ENCODE assay signal across 27 cellular contexts in the genomic region with DNA sequence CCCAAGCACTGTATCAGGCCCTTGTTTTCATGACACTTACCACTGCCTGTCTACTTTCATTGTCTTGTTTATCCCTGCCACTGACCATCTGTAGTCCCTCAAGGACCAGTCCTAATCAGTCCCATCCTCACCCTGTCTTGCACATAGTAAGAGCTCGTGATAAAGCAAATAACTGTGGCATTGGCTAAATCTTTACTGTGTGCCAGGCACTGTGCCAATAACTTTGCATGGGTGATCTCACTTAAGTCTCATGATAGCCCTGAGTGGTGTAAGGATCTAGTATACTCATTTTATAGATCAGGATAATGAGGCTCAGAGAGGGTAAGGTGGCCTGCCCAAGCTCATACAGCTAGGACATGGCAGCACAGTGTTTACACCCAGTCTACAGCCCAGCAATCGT. TPM values are rescaled to one million over a fixed set of nuclear protein-coding genes. Genes with fewer than 3 reads are reported as not detected.
DNase-seq lines count a peak whose midpoint lies in the region; ATAC-seq and TF ChIP-seq lines count a peak whose summit lies in the region.
"Had no signal": no experiment of that assay in that cellular context is flagged by ENCODE, and none has a peak within 500 bp of the region (broad histone marks: within the 10 kb centered on the region; RNA-seq: fewer than 3 reads in every experiment).

No MANE protein-coding gene starts in this region.

- no peak for TF ChIP-seq CTCF in mucosa of descending colon (IDR thresholded peaks at IDR 0.05)

- intact Hi-C loops in mucosa of descending colon (cut with DNase I, micrococcal nuclease): no loop called here

- ATAC-seq in mucosa of descending colon: peak; percentile 41
- ATAC-seq in HG02973 (IDR thresholded peaks at IDR 0.05; ENCODE audit: unreplicated experiment): no peak
- ATAC-seq: gastroesophageal sphincter, WTC11 had no signal

- peaks cover 65% of the 10 kb centered on the region for H3K4me1 ChIP-seq in mucosa of descending colon (ENCODE audit: low read depth)
- H3K4me1 ChIP-seq: breast epithelium, gastroesophageal sphincter, prostate gland had no signal

- no peak overlapping the region for H3K4me3 ChIP-seq in mucosa of descending colon
- H3K4me3 ChIP-seq: breast epithelium, gastroesophageal sphincter, lung, prostate gland, suprapubic skin had no signal

- H3K36me3 ChIP-seq in mucosa of descending colon (ENCODE audit: low read depth): no peaks in the 10 kb centered on the region
- H3K36me3 ChIP-seq: breast epithelium, gastroesophageal sphincter, prostate gland, suprapubic skin had no signal

- H3K9me3 ChIP-seq in mucosa of descending colon: no peaks in the 10 kb centered on the region
- H3K9me3 ChIP-seq: breast epithelium, gastroesophageal sphincter, prostate gland, SK-N-SH, suprapubic skin had no signal

- peak; percentile 46 for DNase-seq in EH (ENCODE audit: low read depth)
- peak; percentile 79 for DNase-seq in amniotic epithelial cell (ENCODE audit: low read depth)
- DNase-seq in fibroblast of gingiva (ENCODE audit: low read depth): peak; percentile 53
- DNase-seq in mucosa of descending colon: no peak
- no peak for DNase-seq in HuH-7 (ENCODE audit: low spot score)
- DNase-seq in activated naive CD4-positive, alpha-beta T cell treated with Interleukin-2 at 50 U/mL for 16 hours: no peak
- no peak for DNase-seq in activated naive CD4-positive, alpha-beta T cell (lab: John Stamatoyannopoulos, UW)
- DNase-seq: activated CD4-positive, alpha-beta T cell treated with anti-CD3 and anti-CD28 coated beads, Interleukin-2, amount 50 U/mL, for 48 hours; activated CD8-positive, alpha-beta memory T cell treated with anti-CD3 and anti-CD28 coated beads, Interleukin-2, amount 50 U/mL, for 48 hours; COR-L47; GOT3; KBM-7; NCI-H1436 treated with DMSO at 0.1 percent for 48 hours; NCI-H510A treated with DMSO at 0.1 percent for 48 hours; RPMI8226; SK-N-SH had no signal

RNA-seq across cellular contexts. Expression of a gene that starts 5.6 kb away (rescaled TPM):
- total RNA-seq in mucosa of descending colon: 100 to 1,000 TPM; 140 to 306 (median 302) TPM
- total RNA-seq: A172; activated T-helper 2 cell treated with anti-CD3 and anti-CD28 coated beads, Interferon-gamma antibody, Interleukin-2, Interleukin-4, amounts not matched to agents 10 μg/mL and 5 μg/mL and 100 μg/mL, durations not matched to agents 14 hours and 24 hours and 36 hours; gastroesophageal sphincter; T-helper 2 cell treated with Interferon-gamma antibody and Interleukin-4, amounts not matched to agents 100 ng/mL and 5 ng/mL, for 36 hours had no signal

RNA-seq across cellular contexts. Expression of a gene that starts 16.5 kb away (rescaled TPM):
- total RNA-seq in mucosa of descending colon: 10 to 100 TPM; 13.9 to 61.5 (median 27.1) TPM

RNA-seq across cellular contexts. Expression of a gene that starts 17.7 kb away (rescaled TPM):
- 10 to 100 TPM; 15.2 to 26.4 (median 18.9) TPM for total RNA-seq in mucosa of descending colon
- total RNA-seq: A172; activated T-helper 2 cell treated with anti-CD3 and anti-CD28 coated beads, Interferon-gamma antibody, Interleukin-2, Interleukin-4, amounts not matched to agents 10 μg/mL and 5 μg/mL and 100 μg/mL, durations not matched to agents 14 hours and 24 hours and 36 hours; gastroesophageal sphincter; kidney epithelial cell; prostate gland; suprapubic skin; T-helper 2 cell treated with Interferon-gamma antibody and Interleukin-4, amounts not matched to agents 100 ng/mL and 5 ng/mL, for 36 hours had no signal

Comparison
In these comparisons a context has a peak if more than half of its experiments do, and no peak if none do; other contexts are left out.
1. DNase-seq: peak in EH (single experiment), amniotic epithelial cell (single experiment) and fibroblast of gingiva (single experiment); none in mucosa of descending colon (0 of 3), HuH-7 (single experiment), activated naive CD4-positive, alpha-beta T cell treated with Interleukin-2 at 50 U/mL for 16 hours (single experiment) and activated naive CD4-positive, alpha-beta T cell (0 of 4).